8 cellular contexts compared by ENCODE assay signal in the genomic region with DNA sequence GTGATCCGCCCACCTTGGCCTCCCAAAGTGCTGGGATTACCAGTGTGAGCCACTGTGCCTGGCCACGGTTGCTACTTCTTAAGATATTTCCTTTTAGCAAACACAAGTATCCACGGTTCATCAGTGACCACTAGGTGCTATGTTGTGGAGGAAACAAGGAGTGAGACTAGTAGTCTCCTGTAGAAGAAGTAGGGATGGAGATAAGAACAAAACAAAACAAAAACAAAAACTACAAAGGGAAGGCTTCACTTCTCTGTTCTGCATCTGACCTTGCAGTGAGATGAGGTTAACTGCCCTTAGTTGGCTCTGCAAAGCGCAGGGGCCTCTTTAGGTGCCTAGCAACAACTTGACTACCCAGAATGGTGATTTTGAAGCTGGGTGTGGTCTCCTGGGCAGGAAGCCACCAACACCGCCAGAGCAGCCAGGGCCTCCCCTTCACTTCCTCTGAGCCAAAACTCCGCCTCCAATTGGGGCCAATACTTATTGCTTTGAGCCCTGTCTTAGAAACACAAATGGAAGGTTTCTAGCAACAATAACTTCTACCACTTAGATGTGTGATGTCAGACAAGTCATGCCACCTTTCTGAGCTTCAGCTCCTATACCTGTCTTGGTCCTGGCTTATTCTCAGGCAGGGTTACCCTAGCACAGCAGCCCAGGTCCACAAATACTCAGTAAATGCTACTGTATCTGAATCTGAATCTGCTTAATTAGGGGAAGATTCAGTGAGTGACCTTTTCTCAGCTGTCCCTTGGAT. TPM values are rescaled to one million over a fixed set of nuclear protein-coding genes. Genes with fewer than 3 reads are reported as not detected.
DNase-seq lines count a peak whose midpoint lies in the region; ATAC-seq and TF ChIP-seq lines count a peak whose summit lies in the region.

No MANE protein-coding gene starts in this region.

- H3K27me3 ChIP-seq in mucosa of rectum (ENCODE audit: control insufficient read depth in 2 of 2, insufficient read depth in 2 of 2, low read length in 2 of 2) = no peaks in the 10 kb centered on the region

- peak overlapping the region in 1 of 2 donors; percentile 60 for H3K4me3 ChIP-seq in mucosa of rectum (ENCODE audit: low read length in 2 of 2)

- no peaks in the 10 kb centered on the region for H3K27me3 Mint-ChIP-seq in WTC11 (ENCODE audit: low read depth)
- no peaks in the 10 kb centered on the region for H3K27me3 Mint-ChIP-seq in central memory CD8-positive, alpha-beta T cell

- H3K9me3 Mint-ChIP-seq in WTC11 = no peaks in the 10 kb centered on the region
- H3K9me3 Mint-ChIP-seq in central memory CD8-positive, alpha-beta T cell = no peaks in the 10 kb centered on the region

- H3K4me1 Mint-ChIP-seq in WTC11 = peaks cover 41% of the 10 kb centered on the region
- peaks cover 49% of the 10 kb centered on the region for H3K4me1 Mint-ChIP-seq in central memory CD8-positive, alpha-beta T cell

- no peak for TF ChIP-seq CTCF in WTC11 (IDR thresholded peaks at IDR 0.05)

- H3K9ac ChIP-seq in mucosa of rectum (ENCODE audit: low read depth in 1 of 2, low read length in 2 of 2) = peak overlapping the region in 1 of 2 donors; percentile 41

- H3K9me3 ChIP-seq in mucosa of rectum (ENCODE audit: control insufficient read depth in 2 of 2, low read length in 2 of 2) = no peaks in the 10 kb centered on the region

- no peaks in the 10 kb centered on the region for H3K36me3 ChIP-seq in mucosa of rectum (ENCODE audit: control insufficient read depth in 2 of 2, insufficient read depth in 2 of 2, low read length in 2 of 2)

- POLR2A ChIA-PET in WTC11 (lab: Charles Lee) = no interaction called here

- H3K36me3 Mint-ChIP-seq in WTC11 = no peaks in the 10 kb centered on the region
- H3K36me3 Mint-ChIP-seq in central memory CD8-positive, alpha-beta T cell (ENCODE audit: insufficient read depth) = peaks cover 9% of the 10 kb centered on the region

- ATAC-seq in GM18498 (IDR thresholded peaks at IDR 0.05; ENCODE audit: unreplicated experiment) = peak; percentile 95
- peak; percentile 97 for ATAC-seq in HG02610 (IDR thresholded peaks at IDR 0.05; ENCODE audit: unreplicated experiment)
- peak; percentile 93 for ATAC-seq in WTC11
- peak; percentile 97 for ATAC-seq in central memory CD8-positive, alpha-beta T cell (replicated peaks; ENCODE audit: extremely low read depth, poor library complexity, severe bottlenecking)
- peak; percentile 99 for ATAC-seq in stimulated activated naive CD8-positive, alpha-beta T cell treated with anti-CD3 and anti-CD28 coated beads, Interleukin-15, Interleukin-2, amounts not matched to agents 100 U/mL and 50 U/mL, for 24 hours

- H3K4me3 Mint-ChIP-seq in WTC11 = no peak overlapping the region
- H3K4me3 Mint-ChIP-seq in central memory CD8-positive, alpha-beta T cell = peak overlapping the region; percentile 72

- H3K4me1 ChIP-seq in mucosa of rectum (ENCODE audit: control insufficient read depth in 2 of 2, insufficient read depth in 2 of 2, low read length in 2 of 2) = peaks cover 7 to 9% of the 10 kb centered on the region in 2 donors

- DNase-seq in NCI-H1436 treated with DMSO at 0.1 percent for 48 hours (lab: John Stamatoyannopoulos, UW) = peak; percentile 55
- peak; percentile 29 for DNase-seq in WTC11 (ENCODE audit: low spot score)
- peak; percentile 77 to 95 for DNase-seq in central memory CD8-positive, alpha-beta T cell (ENCODE audit: low spot score in 2 of 2)
- DNase-seq in stimulated activated naive CD8-positive, alpha-beta T cell treated with anti-CD3 and anti-CD28 coated beads, Interleukin-15, Interleukin-2, amounts not matched to agents 100 U/mL and 50 U/mL, for 24 hours = peak; percentile 87
- no peak for DNase-seq in T1000 (lab: John Stamatoyannopoulos, UW)

- CTCF ChIA-PET in WTC11 (lab: Charles Lee) = interaction anchor here (0.6 to 1.4 kb wide), 6 partner anchors 10 to 384 kb away, joined by 3 to 7 read pairs (median 3); partner anchors contain the start of gene CDC42

- peak overlapping the region; percentile 55 to 79 for H3K27ac ChIP-seq in mucosa of rectum (ENCODE audit: low read depth in 2 of 2, low read length in 2 of 2)

- H3K27ac Mint-ChIP-seq in WTC11 = peak overlapping the region; percentile 12; the same call in 1 of the 2 replicates
- H3K27ac Mint-ChIP-seq in central memory CD8-positive, alpha-beta T cell (ENCODE audit: low read depth) = peak overlapping the region; percentile 95

TF ChIP-seq in WTC11, 78 proteins besides CTCF, POLR2A, EP300 and RAD21:
- TF ChIP-seq GRHL2 (CRISPR knock-in tag; IDR thresholded peaks at IDR 0.05; ENCODE audit: insufficient replicate concordance, severe bottlenecking) (no peak), FOXP1 (CRISPR knock-in tag; IDR thresholded peaks at IDR 0.05; ENCODE audit: borderline replicate concordance) (no peak), OVOL2 (CRISPR knock-in tag; IDR thresholded peaks at IDR 0.05; ENCODE audit: borderline replicate concordance) (no peak), ZNF281 (CRISPR knock-in tag; IDR thresholded peaks at IDR 0.05) (no peak), ATF3 (CRISPR knock-in tag; conservative IDR thresholded peaks at IDR 0.05) (no peak), IRF2 (CRISPR knock-in tag; IDR thresholded peaks at IDR 0.05; ENCODE audit: borderline replicate concordance, low read depth) (no peak)
- TF ChIP-seq, protein P1, sequence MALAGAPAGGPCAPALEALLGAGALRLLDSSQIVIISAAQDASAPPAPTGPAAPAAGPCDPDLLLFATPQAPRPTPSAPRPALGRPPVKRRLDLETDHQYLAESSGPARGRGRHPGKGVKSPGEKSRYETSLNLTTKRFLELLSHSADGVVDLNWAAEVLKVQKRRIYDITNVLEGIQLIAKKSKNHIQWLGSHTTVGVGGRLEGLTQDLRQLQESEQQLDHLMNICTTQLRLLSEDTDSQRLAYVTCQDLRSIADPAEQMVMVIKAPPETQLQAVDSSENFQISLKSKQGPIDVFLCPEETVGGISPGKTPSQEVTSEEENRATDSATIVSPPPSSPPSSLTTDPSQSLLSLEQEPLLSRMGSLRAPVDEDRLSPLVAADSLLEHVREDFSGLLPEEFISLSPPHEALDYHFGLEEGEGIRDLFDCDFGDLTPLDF (CRISPR knock-in tag; IDR thresholded peaks at IDR 0.05) = no peak
- TF ChIP-seq, protein P2, sequence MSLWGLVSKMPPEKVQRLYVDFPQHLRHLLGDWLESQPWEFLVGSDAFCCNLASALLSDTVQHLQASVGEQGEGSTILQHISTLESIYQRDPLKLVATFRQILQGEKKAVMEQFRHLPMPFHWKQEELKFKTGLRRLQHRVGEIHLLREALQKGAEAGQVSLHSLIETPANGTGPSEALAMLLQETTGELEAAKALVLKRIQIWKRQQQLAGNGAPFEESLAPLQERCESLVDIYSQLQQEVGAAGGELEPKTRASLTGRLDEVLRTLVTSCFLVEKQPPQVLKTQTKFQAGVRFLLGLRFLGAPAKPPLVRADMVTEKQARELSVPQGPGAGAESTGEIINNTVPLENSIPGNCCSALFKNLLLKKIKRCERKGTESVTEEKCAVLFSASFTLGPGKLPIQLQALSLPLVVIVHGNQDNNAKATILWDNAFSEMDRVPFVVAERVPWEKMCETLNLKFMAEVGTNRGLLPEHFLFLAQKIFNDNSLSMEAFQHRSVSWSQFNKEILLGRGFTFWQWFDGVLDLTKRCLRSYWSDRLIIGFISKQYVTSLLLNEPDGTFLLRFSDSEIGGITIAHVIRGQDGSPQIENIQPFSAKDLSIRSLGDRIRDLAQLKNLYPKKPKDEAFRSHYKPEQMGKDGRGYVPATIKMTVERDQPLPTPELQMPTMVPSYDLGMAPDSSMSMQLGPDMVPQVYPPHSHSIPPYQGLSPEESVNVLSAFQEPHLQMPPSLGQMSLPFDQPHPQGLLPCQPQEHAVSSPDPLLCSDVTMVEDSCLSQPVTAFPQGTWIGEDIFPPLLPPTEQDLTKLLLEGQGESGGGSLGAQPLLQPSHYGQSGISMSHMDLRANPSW (CRISPR knock-in tag; conservative IDR thresholded peaks at IDR 0.05; ENCODE audit: low read depth) = no peak
- TF ChIP-seq, protein P3, sequence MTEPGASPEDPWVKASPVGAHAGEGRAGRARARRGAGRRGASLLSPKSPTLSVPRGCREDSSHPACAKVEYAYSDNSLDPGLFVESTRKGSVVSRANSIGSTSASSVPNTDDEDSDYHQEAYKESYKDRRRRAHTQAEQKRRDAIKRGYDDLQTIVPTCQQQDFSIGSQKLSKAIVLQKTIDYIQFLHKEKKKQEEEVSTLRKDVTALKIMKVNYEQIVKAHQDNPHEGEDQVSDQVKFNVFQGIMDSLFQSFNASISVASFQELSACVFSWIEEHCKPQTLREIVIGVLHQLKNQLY (CRISPR knock-in tag; IDR thresholded peaks at IDR 0.05) = no peak

RNA-seq across cellular contexts. Expression of gene CDC42, which starts 12.7 kb away (rescaled TPM):
- 169 to 182 TPM (median 171 TPM) in 3 replicates for total RNA-seq in WTC11 (2021)

RNA-seq across cellular contexts. Expression of gene CELA3A, which starts 38.3 kb away (rescaled TPM):
- total RNA-seq in WTC11 (2021) = 7.2 to 9.6 TPM (median 8.0 TPM) in 3 replicates
